8 cellular contexts compared by ENCODE assay signal in the genomic region with DNA sequence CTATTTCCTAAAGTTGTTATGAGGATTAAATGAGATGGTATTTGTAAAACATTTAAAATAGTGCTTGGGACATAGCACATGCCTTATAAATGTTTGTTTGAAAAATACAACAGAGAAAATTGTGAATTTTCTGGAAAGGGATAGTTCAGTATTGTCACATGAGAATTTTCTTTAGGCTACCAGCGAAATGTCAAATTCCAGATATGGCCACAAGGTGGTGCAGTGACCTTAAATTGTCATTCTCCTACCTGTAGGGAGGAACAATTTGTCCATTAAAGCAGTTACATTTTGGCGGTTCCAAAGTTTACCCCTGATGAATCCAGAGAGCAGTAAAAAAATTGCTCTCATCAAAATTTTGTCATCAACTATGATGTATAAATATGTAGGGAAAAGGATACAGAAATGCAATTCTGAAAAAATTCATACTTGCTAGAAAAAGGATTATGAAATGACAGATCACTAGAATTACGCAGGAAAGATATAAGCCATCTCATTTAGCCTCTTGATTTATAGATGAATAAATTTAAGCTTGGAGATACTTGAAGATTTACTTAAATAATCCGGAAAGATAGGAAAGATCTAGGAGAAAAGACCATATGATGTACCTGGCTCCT. TPM values are rescaled to one million over a fixed set of nuclear protein-coding genes. Genes with fewer than 3 reads are reported as not detected.
DNase-seq lines count a peak whose midpoint lies in the region; ATAC-seq, FAIRE-seq and TF ChIP-seq lines count a peak whose summit lies in the region.

No MANE protein-coding gene starts in this region.

- H3K4me3 ChIP-seq in endodermal cell (ENCODE audit: low read length): no peak overlapping the region

- H3K4me1 ChIP-seq in endodermal cell (ENCODE audit: control insufficient read depth, insufficient read depth, low read length): no peaks in the 10 kb centered on the region

- FAIRE-seq in H54 (lab: Jason Lieb, UNC): peak; percentile 91

- H3K27me3 Mint-ChIP-seq in activated CD8-positive, alpha-beta T cell treated with anti-CD3 and anti-CD28 coated beads for 36 hours: peaks cover 8% of the 10 kb centered on the region
- no peaks in the 10 kb centered on the region for H3K27me3 Mint-ChIP-seq in endodermal cell (ENCODE audit: insufficient read depth)

- no peak overlapping the region for H3K4me3 Mint-ChIP-seq in activated CD8-positive, alpha-beta T cell treated with anti-CD3 and anti-CD28 coated beads for 36 hours
- H3K4me3 Mint-ChIP-seq in endodermal cell: no peak overlapping the region

- peak; percentile 76 for DNase-seq in CD1c-positive myeloid dendritic cell (ENCODE audit: extremely low spot score)
- no peak for DNase-seq in H54 (ENCODE audit: insufficient read length, low spot score)
- DNase-seq in NCI-H526 treated with DMSO at 0.1 percent for 48 hours (lab: John Stamatoyannopoulos, UW): peak; percentile 25
- DNase-seq in activated CD8-positive, alpha-beta T cell treated with anti-CD3 and anti-CD28 coated beads for 36 hours: peak; percentile 80
- DNase-seq in endodermal cell: peak; percentile 86
- peak; percentile 73 for DNase-seq in mucosa of gallbladder (ENCODE audit: low spot score)
- DNase-seq in stimulated activated CD8-positive, alpha-beta memory T cell treated with anti-CD3 and anti-CD28 coated beads, Interleukin-7, amount 100 ng/mL, for 1 hour (ENCODE audit: low read depth in 2 of 2): peak; percentile 37 to 49

- CTCF ChIA-PET in activated CD8-positive, alpha-beta T cell treated with anti-CD3 and anti-CD28 coated beads for 36 hours (lab: Charles Lee): interaction anchor here (0.9 to 1.6 kb wide), 16 partner anchors 9 to 139 kb away, joined by 3 to 41 read pairs (median 4); no protein-coding TSS in a partner anchor

- ATAC-seq in activated CD8-positive, alpha-beta T cell treated with anti-CD3 and anti-CD28 coated beads for 36 hours: no peak
- no peak for ATAC-seq in HG03097 (IDR thresholded peaks at IDR 0.05; ENCODE audit: low FRiP score, unreplicated experiment)

- H3K9ac ChIP-seq in endodermal cell (ENCODE audit: extremely low read depth, low read length, poor library complexity, severe bottlenecking): no peak overlapping the region

- peaks cover 18% of the 10 kb centered on the region for H3K9me3 ChIP-seq in endodermal cell (ENCODE audit: control insufficient read depth, low read length)

- 39 to 50% methylated on average over 2 to 4 of the region's 4 CpGs for WGBS in endodermal cell (ENCODE audit: insufficient coverage in 1 of 2, insufficient read length in 1 of 2), 2 experiments

- no peak overlapping the region for H3K27ac Mint-ChIP-seq in activated CD8-positive, alpha-beta T cell treated with anti-CD3 and anti-CD28 coated beads for 36 hours
- H3K27ac Mint-ChIP-seq in endodermal cell: no peak overlapping the region

- no peaks in the 10 kb centered on the region for H3K36me3 ChIP-seq in endodermal cell (ENCODE audit: control insufficient read depth, insufficient read depth, low read length)

- peaks cover 14% of the 10 kb centered on the region for H3K9me3 Mint-ChIP-seq in activated CD8-positive, alpha-beta T cell treated with anti-CD3 and anti-CD28 coated beads for 36 hours
- peaks cover 4% of the 10 kb centered on the region for H3K9me3 Mint-ChIP-seq in endodermal cell

- no peaks in the 10 kb centered on the region for H3K4me1 Mint-ChIP-seq in activated CD8-positive, alpha-beta T cell treated with anti-CD3 and anti-CD28 coated beads for 36 hours (ENCODE audit: low read depth)
- peaks cover 1% of the 10 kb centered on the region for H3K4me1 Mint-ChIP-seq in endodermal cell

- POLR2A ChIA-PET in activated CD8-positive, alpha-beta T cell treated with anti-CD3 and anti-CD28 coated beads for 36 hours (lab: Charles Lee): no interaction called here

- intact Hi-C loops in activated CD8-positive, alpha-beta T cell treated with anti-CD3 and anti-CD28 coated beads for 36 hours (cut with micrococcal nuclease): loop anchor here (1.0 to 10.0 kb wide), 3 partner anchors 73 to 615 kb away; no protein-coding TSS in a partner anchor

- peak; percentile 77 for TF ChIP-seq CTCF in activated CD8-positive, alpha-beta T cell treated with anti-CD3 and anti-CD28 coated beads for 36 hours (IDR thresholded peaks at IDR 0.05)
- peak; percentile 89 for TF ChIP-seq CTCF in endodermal cell (conservative IDR thresholded peaks at IDR 0.05)

- no peak overlapping the region for H3K27ac ChIP-seq in endodermal cell (ENCODE audit: low read depth, low read length)

- H3K27me3 ChIP-seq in endodermal cell (ENCODE audit: control insufficient read depth, insufficient read depth, low read length, poor library complexity, severe bottlenecking): no peaks in the 10 kb centered on the region

- no peak for TF ChIP-seq POLR2A in H54 (IDR thresholded peaks at IDR 0.05; ENCODE audit: low read depth, low read length)

- H3K36me3 Mint-ChIP-seq in activated CD8-positive, alpha-beta T cell treated with anti-CD3 and anti-CD28 coated beads for 36 hours (ENCODE audit: low read depth): no peaks in the 10 kb centered on the region
- H3K36me3 Mint-ChIP-seq in endodermal cell (ENCODE audit: low read depth): no peaks in the 10 kb centered on the region

RNA-seq across cellular contexts. Expression of a gene that starts 50.2 kb away (rescaled TPM):
- total RNA-seq in activated CD8-positive, alpha-beta T cell treated with anti-CD3 and anti-CD28 coated beads for 36 hours: not detected
- total RNA-seq in endodermal cell (not detected), mucosa of gallbladder (not detected)
- not detected for polyA plus RNA-seq in endodermal cell (2013, experiment 1 of 2)
- not detected for polyA plus RNA-seq in endodermal cell (2013, experiment 2 of 2)
